In the genomic region with DNA sequence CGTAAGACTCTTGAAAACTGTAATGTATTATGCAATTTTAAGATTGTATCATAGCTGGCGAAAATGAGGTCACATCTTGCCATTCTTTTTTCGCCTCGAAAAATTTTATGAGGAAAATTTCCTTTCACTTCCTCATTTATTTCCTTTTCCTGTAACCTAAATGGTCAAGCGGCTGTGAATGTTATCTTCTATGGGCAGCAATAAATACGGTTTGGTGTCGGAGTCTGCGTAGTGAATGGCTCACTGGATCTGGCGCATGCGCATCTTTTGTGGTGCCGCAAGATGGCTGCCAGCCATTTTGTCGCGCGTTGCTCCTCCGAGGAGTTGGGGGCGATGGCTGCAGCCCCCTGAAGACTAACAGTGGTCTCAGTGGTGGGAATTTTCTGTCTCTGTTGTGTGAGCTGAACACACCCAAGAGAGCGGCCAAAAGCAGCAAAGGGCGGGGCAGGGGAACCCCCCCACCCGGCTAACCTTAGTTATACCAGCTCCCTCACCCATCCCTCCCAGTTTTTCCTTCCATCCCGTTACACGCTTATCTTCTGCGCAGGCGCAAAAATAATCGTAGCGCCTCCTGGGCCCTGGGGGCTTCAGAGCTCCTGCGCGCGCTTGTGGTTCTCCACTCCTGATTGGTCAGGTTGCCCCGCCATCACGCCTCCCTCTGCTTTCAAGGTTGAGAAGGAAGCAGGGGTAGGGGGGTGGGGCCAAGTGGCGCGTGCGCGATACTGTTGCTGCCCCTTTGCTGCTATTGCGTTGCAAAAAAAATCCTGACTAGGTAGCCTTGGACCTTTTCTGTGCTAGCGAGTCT, we compare ENCODE assay signal across 8 cellular contexts. TPM values are rescaled to one million over a fixed set of nuclear protein-coding genes. Genes with fewer than 3 reads are reported as not detected.
DNase-seq lines count a peak whose midpoint lies in the region; ATAC-seq and TF ChIP-seq lines count a peak whose summit lies in the region.

A gene (plus strand): TSS at position 722 of the 805 bp plus-strand sequence. CDS start 568 bp downstream, outside the sequence.

- peak; percentile 73 for ATAC-seq in GM21723 (IDR thresholded peaks at IDR 0.05; ENCODE audit: unreplicated experiment)
- peak; percentile 96 for ATAC-seq in Panc1
- ATAC-seq in activated T-cell treated with anti-CD3 and anti-CD28 coated beads, Interleukin-2, amount 50 U/mL, for 4 hours = peak; percentile 94 to 96

- no peaks in the 10 kb centered on the region for H3K36me3 Mint-ChIP-seq in activated T-cell treated with anti-CD3 and anti-CD28 coated beads, Interleukin-2, amount 50 U/mL, for 4 hours (ENCODE audit: insufficient read depth)

- intact Hi-C loops in Panc1 (cut with micrococcal nuclease; ENCODE audit: unreplicated experiment) = no loop called here

- H3K27ac ChIP-seq in Panc1 (ENCODE audit: low read length) (peak within 1 kb of the TSS; percentile 99), esophagus (ENCODE audit: low read depth in 2 of 2, low read length in 1 of 2) (peak within 1 kb of the TSS; percentile 100)

- CTCF ChIA-PET in Panc1 (lab: Charles Lee) = interaction anchor here (0.7 kb wide), 1 partner anchor 128 kb away, joined by 4 read pairs; no protein-coding TSS in a partner anchor

- BruUV-seq in Panc1 (replicated peaks; lab: Mats Ljungman, UMichigan) = no TSS peak

- DNase-seq in DMS53 treated with DMSO at 0.1 percent for 48 hours (lab: John Stamatoyannopoulos, UW; ENCODE audit: unreplicated experiment) = peak; percentile 99
- peak; percentile 99 for DNase-seq in KG1 (lab: John Stamatoyannopoulos, UW)
- DNase-seq in Panc1 (ENCODE audit: low read depth, low spot score) = peak; percentile 96
- DNase-seq in activated T-cell treated with anti-CD3 and anti-CD28 coated beads, Interleukin-2, amount 50 U/mL, for 4 hours = peak; percentile 98
- peak; percentile 95 to 96 for DNase-seq in stimulated activated CD8-positive, alpha-beta memory T cell treated with anti-CD3 and anti-CD28 coated beads, Interleukin-7, amount 100 ng/mL, for 1 hour (ENCODE audit: low read depth in 2 of 2)

- no peak for TF ChIP-seq CTCF in Panc1 (IDR thresholded peaks at IDR 0.05)

- WGBS in esophagus, 2 donors = 0 to 1% methylated on average over 36 of the region's 36 CpGs

- H3K4me1 Mint-ChIP-seq in activated T-cell treated with anti-CD3 and anti-CD28 coated beads, Interleukin-2, amount 50 U/mL, for 4 hours (ENCODE audit: low read depth) = peaks cover 26% of the 10 kb centered on the region

- H3K9me3 ChIP-seq in Panc1 (ENCODE audit: control insufficient read depth, insufficient read depth, low read depth, low read length) = no peaks in the 10 kb centered on the region
- no peaks in the 10 kb centered on the region for H3K9me3 ChIP-seq in esophagus (ENCODE audit: control insufficient read depth in 2 of 2, insufficient read depth in 1 of 2, low read depth in 1 of 2, low read length in 1 of 2)
- no peaks in the 10 kb centered on the region for H3K9me3 ChIP-seq in mucosa of stomach (ENCODE audit: control insufficient read depth, low read length)

- POLR2A ChIA-PET in Panc1 (lab: Charles Lee) = interaction anchor here (0.5 to 0.7 kb wide), 7 partner anchors 60 to 614 kb away, joined by 3 to 7 read pairs (median 3); a partner anchor contains a TSS

- H3K27me3 ChIP-seq in Panc1 (ENCODE audit: control insufficient read depth, insufficient read depth, low read length) = no peaks in the 10 kb centered on the region
- H3K27me3 ChIP-seq in esophagus (ENCODE audit: control insufficient read depth in 1 of 2, insufficient read depth in 2 of 2, low read length in 2 of 2) = no peaks in the 10 kb centered on the region
- H3K27me3 ChIP-seq in mucosa of stomach (ENCODE audit: control insufficient read depth, insufficient read depth, low read length) = no peaks in the 10 kb centered on the region

- no peaks in the 10 kb centered on the region for H3K27me3 Mint-ChIP-seq in activated T-cell treated with anti-CD3 and anti-CD28 coated beads, Interleukin-2, amount 50 U/mL, for 4 hours (ENCODE audit: low read depth)

- peak within 1 kb of the TSS; percentile 92 to 99 for H3K4me3 ChIP-seq in Panc1 (ENCODE audit: low read depth in 2 of 2, low read length in 2 of 2)
- peak within 1 kb of the TSS; percentile 51 to 95 for H3K4me3 ChIP-seq in esophagus (ENCODE audit: low read depth in 1 of 2, low read length in 2 of 2)
- H3K4me3 ChIP-seq in mucosa of stomach (ENCODE audit: low read length) = peak within 1 kb of the TSS; percentile 98

- H3K4me3 Mint-ChIP-seq in activated T-cell treated with anti-CD3 and anti-CD28 coated beads, Interleukin-2, amount 50 U/mL, for 4 hours = peak within 1 kb of the TSS; percentile 95

- H3K36me3 ChIP-seq in Panc1 (ENCODE audit: control insufficient read depth, insufficient read depth, low read length) (no peaks in the 10 kb centered on the region; the same call in 1 of the 2 replicates), esophagus (ENCODE audit: control insufficient read depth in 2 of 2, insufficient read depth in 2 of 2, low read length in 1 of 2) (no peaks in the 10 kb centered on the region), mucosa of stomach (ENCODE audit: control insufficient read depth, insufficient read depth, low read length) (no peaks in the 10 kb centered on the region)

- H3K4me1 ChIP-seq in Panc1 (ENCODE audit: control insufficient read depth, insufficient read depth, low read length) (peaks cover 6% of the 10 kb centered on the region; the same call in 1 of the 2 replicates), esophagus (ENCODE audit: control insufficient read depth in 2 of 2, insufficient read depth in 2 of 2, low read length in 1 of 2) (no peaks in the 10 kb centered on the region), mucosa of stomach (ENCODE audit: control insufficient read depth, insufficient read depth, low read length) (peaks cover 5% of the 10 kb centered on the region)

- peak within 1 kb of the TSS; percentile 99 for H3K9ac ChIP-seq in mucosa of stomach (ENCODE audit: low read length)

- no peaks in the 10 kb centered on the region for H3K9me3 Mint-ChIP-seq in activated T-cell treated with anti-CD3 and anti-CD28 coated beads, Interleukin-2, amount 50 U/mL, for 4 hours

- in situ Hi-C loops in Panc1 (cut with HindIII; ENCODE audit: low pct_unique_long_range_greater_than_20kb, low sequenced_read_pairs) = no loop called here

RNA-seq across cellular contexts. Expression of the gene that starts here (rescaled TPM):
- total RNA-seq in Panc1 (2021; ENCODE audit: unreplicated experiment) = 28.3 TPM
- 15.4 TPM for polyA plus RNA-seq in Panc1 (2012; ENCODE audit: insufficient read length)
- total RNA-seq in activated T-cell treated with anti-CD3 and anti-CD28 coated beads, Interleukin-2, amount 50 U/mL, for 4 hours = 10 to 100 TPM; 18.6 to 19.8 (median 19.2) TPM
- 1 to 10 TPM; 7.1 to 8.9 TPM for polyA plus RNA-seq in esophagus

Comparison
In these comparisons a context has a peak if more than half of its experiments do, and no peak if none do; other contexts are left out.
1. Peak in every context shown above with its lines: DNase-seq, ATAC-seq, H3K4me3 ChIP-seq and H3K27ac ChIP-seq.